18 cellular contexts compared by ENCODE assay signal in the genomic region with DNA sequence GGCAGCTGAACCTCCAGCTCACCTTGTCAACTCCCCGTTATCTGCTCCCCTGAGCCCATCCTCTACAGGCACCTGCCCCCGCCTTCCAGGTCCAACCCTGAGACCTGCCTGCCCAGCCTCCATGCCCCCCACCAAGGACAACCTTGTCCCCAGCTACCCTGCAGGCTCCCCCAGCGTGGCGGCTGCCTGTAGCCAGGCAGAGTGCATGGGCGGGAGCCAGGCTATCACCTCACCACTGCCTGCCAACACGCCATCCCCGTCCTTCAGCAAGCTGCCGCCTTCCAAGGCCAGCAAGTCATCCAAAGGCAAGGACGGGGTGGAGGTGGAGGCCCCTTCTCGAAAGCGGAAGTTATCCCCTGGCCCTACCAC. TPM values are rescaled to one million over a fixed set of nuclear protein-coding genes. Genes with fewer than 3 reads are reported as not detected.
DNase-seq lines count a peak whose midpoint lies in the region; ATAC-seq and TF ChIP-seq lines count a peak whose summit lies in the region.
"Had no signal": no experiment of that assay in that cellular context is flagged by ENCODE, and none has a peak within 500 bp of the region (broad histone marks: within the 10 kb centered on the region; RNA-seq: fewer than 3 reads in every experiment).

No MANE protein-coding gene starts in this region.

- in situ Hi-C loops in IMR-90 (cut with MboI; ENCODE audit: low sequenced_read_pairs), result no loop called here

- H3K56ac ChIP-seq in IMR-90 (ENCODE audit: extremely low read depth, insufficient read depth, low read length), result no peak overlapping the region

- no peak for TF ChIP-seq RAD21 in IMR-90 (IDR thresholded peaks at IDR 0.05; ENCODE audit: low read length)
- no peak for TF ChIP-seq RAD21 in neural cell (conservative IDR thresholded peaks at IDR 0.05)

- H3K9me3 Mint-ChIP-seq in activated CD8-positive, alpha-beta T cell treated with anti-CD3 and anti-CD28 coated beads for 36 hours, result no peaks in the 10 kb centered on the region
- H3K9me3 Mint-ChIP-seq in endodermal cell, result no peaks in the 10 kb centered on the region
- H3K9me3 Mint-ChIP-seq: activated naive CD8-positive, alpha-beta T cell treated with anti-CD3 and anti-CD28 coated beads, Interleukin-2, amount 10 ng/mL, durations not matched to agents 7 days and 5 days; naive thymus-derived CD8-positive, alpha-beta T cell; T-cell had no signal

- H2AFZ ChIP-seq in IMR-90 (replicated peaks; ENCODE audit: low read length, poor library complexity), result peak overlapping the region; percentile 79
- no peak overlapping the region for H2AFZ ChIP-seq in neural cell (ENCODE audit: low read depth, low read length)

- H3K9me2 ChIP-seq in neural cell (ENCODE audit: insufficient read depth, low read length), result no peaks in the 10 kb centered on the region

- TF ChIP-seq CTCF in C4-2B (conservative IDR thresholded peaks at IDR 0.05), result peak; percentile 53
- no peak for TF ChIP-seq CTCF in IMR-90 (conservative IDR thresholded peaks at IDR 0.05; ENCODE audit: low read depth, low read length)
- peak; percentile 7 for TF ChIP-seq CTCF in activated CD8-positive, alpha-beta T cell treated with anti-CD3 and anti-CD28 coated beads for 36 hours (IDR thresholded peaks at IDR 0.05)
- peak; percentile 42 for TF ChIP-seq CTCF in neural cell (IDR thresholded peaks at IDR 0.05; ENCODE audit: poor library complexity, severe bottlenecking)
- no peak for TF ChIP-seq CTCF in endodermal cell (conservative IDR thresholded peaks at IDR 0.05)

- TF ChIP-seq EP300 in neural cell (conservative IDR thresholded peaks at IDR 0.05; ENCODE audit: poor library complexity, severe bottlenecking), result no peak

- POLR2A ChIA-PET in IMR-90 (lab: Charles Lee; ENCODE audit: unreplicated experiment), result no interaction called here
- POLR2A ChIA-PET in activated CD8-positive, alpha-beta T cell treated with anti-CD3 and anti-CD28 coated beads for 36 hours (lab: Charles Lee), result interaction anchor here (0.7 to 3.2 kb wide), 3 partner anchors 18 to 65 kb away, joined by 3 to 17 read pairs (median 5); partner anchors contain the start of genes AMIGO1 and PSMA5

- no peak overlapping the region for H2BK120ac ChIP-seq in IMR-90 (ENCODE audit: low read depth, low read length)

- peaks cover 18% of the 10 kb centered on the region for H3K36me3 ChIP-seq in IMR-90 (ENCODE audit: control insufficient read depth, insufficient read depth, low read length)
- no peaks in the 10 kb centered on the region for H3K36me3 ChIP-seq in neural cell (ENCODE audit: insufficient read depth, low read length)
- peaks cover 13% of the 10 kb centered on the region for H3K36me3 ChIP-seq in endodermal cell (ENCODE audit: control insufficient read depth, insufficient read depth, low read length)
- H3K36me3 ChIP-seq: ovary, transverse colon had no signal

- ATAC-seq in IMR-90 (ENCODE audit: low read depth) (no peak), HG03280 (IDR thresholded peaks at IDR 0.05; ENCODE audit: unreplicated experiment) (no peak)
- ATAC-seq in activated CD8-positive, alpha-beta T cell treated with anti-CD3 and anti-CD28 coated beads for 36 hours, result no peak

- H3K79me2 ChIP-seq in neural cell (replicated peaks; ENCODE audit: insufficient read depth, low read length), result no peaks in the 10 kb centered on the region

- no peak overlapping the region for H3K4me2 ChIP-seq in IMR-90 (ENCODE audit: low read depth, low read length)
- no peak overlapping the region for H3K4me2 ChIP-seq in neural cell (ENCODE audit: low read length)
- H3K4me2 ChIP-seq: BLaER1 treated with 17β-estradiol and CSF1 and Interleukin-3, amounts not matched to agents 10 nM and 100 nM had no signal

- H4K20me1 ChIP-seq in IMR-90 (ENCODE audit: insufficient read depth, low read length), result peaks cover 2% of the 10 kb centered on the region; the same call in 1 of the 2 replicates
- H4K20me1 ChIP-seq in neural cell (ENCODE audit: insufficient read depth), result no peaks in the 10 kb centered on the region

- H2BK5ac ChIP-seq in IMR-90 (ENCODE audit: low read depth, low read length, poor library complexity, severe bottlenecking), result no peak overlapping the region

- no peaks in the 10 kb centered on the region for H3K27me3 ChIP-seq in IMR-90 (ENCODE audit: control insufficient read depth, insufficient read depth, low read length)
- H3K27me3 ChIP-seq in neural cell (ENCODE audit: insufficient read depth, low read depth, low read length), result no peaks in the 10 kb centered on the region
- no peaks in the 10 kb centered on the region for H3K27me3 ChIP-seq in endodermal cell (ENCODE audit: control insufficient read depth, insufficient read depth, low read length, poor library complexity, severe bottlenecking)
- H3K27me3 ChIP-seq: BLaER1 treated with 17β-estradiol and CSF1 and Interleukin-3, amounts not matched to agents 10 nM and 100 nM; ovary; SJSA1; transverse colon had no signal

- CTCF ChIA-PET in IMR-90 (lab: Yijun Ruan, JAX), result interaction anchor here (0.6 to 8.5 kb wide), 10 partner anchors 8 to 309 kb away, joined by 3 to 75 read pairs (median 4); partner anchors contain the start of gene AMIGO1
- CTCF ChIA-PET in activated CD8-positive, alpha-beta T cell treated with anti-CD3 and anti-CD28 coated beads for 36 hours (lab: Charles Lee), result interaction anchor here (1.1 to 40.7 kb wide), 15 partner anchors 7 to 277 kb away, joined by 3 to 1390 read pairs (median 6); partner anchors contain the start of genes AMIGO1, ATXN7L2, GNAI3 and GPR61

- H3K18ac ChIP-seq in IMR-90 (ENCODE audit: low read depth, low read length), result no peak overlapping the region

- H3K4me1 ChIP-seq in IMR-90 (ENCODE audit: control insufficient read depth, insufficient read depth, low read length) (peaks cover 6% of the 10 kb centered on the region), endodermal cell (ENCODE audit: control insufficient read depth, insufficient read depth, low read length) (no peaks in the 10 kb centered on the region)

- H3K9me3 ChIP-seq in IMR-90 (ENCODE audit: control insufficient read depth, insufficient read depth, low read length), result no peaks in the 10 kb centered on the region
- H3K9me3 ChIP-seq in neural cell (ENCODE audit: low read length), result no peaks in the 10 kb centered on the region
- no peaks in the 10 kb centered on the region for H3K9me3 ChIP-seq in endodermal cell (ENCODE audit: control insufficient read depth, low read length)
- H3K9me3 ChIP-seq: BLaER1 treated with 17β-estradiol and CSF1 and Interleukin-3, amounts not matched to agents 10 nM and 100 nM; ovary; SJSA1; transverse colon had no signal

- H4K91ac ChIP-seq in IMR-90 (ENCODE audit: insufficient read depth, low read depth, low read length), result no peak overlapping the region

- no peak for DNase-seq in IMR-90
- no peak for DNase-seq in activated CD8-positive, alpha-beta T cell treated with anti-CD3 and anti-CD28 coated beads for 36 hours
- DNase-seq in endodermal cell, result no peak
- DNase-seq in ecto neural progenitor cell (ENCODE audit: low spot score), result no peak
- DNase-seq in NCI-H2081 treated with DMSO at 0.1 percent for 48 hours (lab: John Stamatoyannopoulos, UW), result no peak
- DNase-seq: NCI-H524 treated with DMSO at 0.1 percent for 48 hours had no signal

- H3K27ac ChIP-seq in C4-2B, result no peak overlapping the region
- H3K27ac ChIP-seq in IMR-90 (ENCODE audit: insufficient read depth, low read length), result no peak overlapping the region
- no peak overlapping the region for H3K27ac ChIP-seq in neural cell (ENCODE audit: low read length)
- no peak overlapping the region for H3K27ac ChIP-seq in endodermal cell (ENCODE audit: low read depth, low read length)
- H3K27ac ChIP-seq: BLaER1 treated with 17β-estradiol and CSF1 and Interleukin-3, amounts not matched to agents 10 nM and 100 nM; epithelial cell of prostate; ovary; SJSA1; transverse colon had no signal

- H4K5ac ChIP-seq in IMR-90 (ENCODE audit: low read depth, low read length), result no peak overlapping the region

- no peak overlapping the region for H3K14ac ChIP-seq in IMR-90 (replicated peaks; ENCODE audit: low read depth, low read length)

- H3K4me3 ChIP-seq in IMR-90 (ENCODE audit: insufficient read depth, low read depth, low read length) (no peak overlapping the region), neural cell (ENCODE audit: low read length) (no peak overlapping the region), endodermal cell (ENCODE audit: low read length) (no peak overlapping the region)
- H3K4me3 ChIP-seq: BLaER1 treated with 17β-estradiol and CSF1 and Interleukin-3, amounts not matched to agents 10 nM and 100 nM; ovary; SJSA1; transverse colon had no signal

- peaks cover 27% of the 10 kb centered on the region for H3K4me1 Mint-ChIP-seq in activated CD8-positive, alpha-beta T cell treated with anti-CD3 and anti-CD28 coated beads for 36 hours (ENCODE audit: low read depth)
- no peaks in the 10 kb centered on the region for H3K4me1 Mint-ChIP-seq in endodermal cell

- 100% methylated on average over 1 of the region's 11 CpGs; no CpG with 5 or more reads in 1 of the 2 experiments for WGBS in IMR-90 (ENCODE audit: extremely low coverage in 2 of 2, insufficient read length in 1 of 2), 2 experiments
- WGBS in endodermal cell (ENCODE audit: insufficient coverage in 1 of 2, insufficient read length in 1 of 2), 2 experiments, result 89 to 94% methylated on average over 5 to 11 of the region's 11 CpGs

- no peak overlapping the region for H4K8ac ChIP-seq in IMR-90 (ENCODE audit: low read depth in 2 of 2, low read length in 2 of 2)

- no peak for TF ChIP-seq POLR2A in IMR-90 (IDR thresholded peaks at IDR 0.05; ENCODE audit: low read depth, low read length)

- H3K27me3 Mint-ChIP-seq in activated CD8-positive, alpha-beta T cell treated with anti-CD3 and anti-CD28 coated beads for 36 hours, result no peaks in the 10 kb centered on the region
- no peaks in the 10 kb centered on the region for H3K27me3 Mint-ChIP-seq in endodermal cell (ENCODE audit: insufficient read depth)
- H3K27me3 Mint-ChIP-seq: activated naive CD8-positive, alpha-beta T cell treated with anti-CD3 and anti-CD28 coated beads, Interleukin-2, amount 10 ng/mL, durations not matched to agents 7 days and 5 days; naive thymus-derived CD8-positive, alpha-beta T cell; T-cell had no signal

- peaks cover 8% of the 10 kb centered on the region for H3K9me1 ChIP-seq in IMR-90 (ENCODE audit: insufficient read depth, low read length)

- H3K4me3 Mint-ChIP-seq in activated CD8-positive, alpha-beta T cell treated with anti-CD3 and anti-CD28 coated beads for 36 hours, result no peak overlapping the region
- H3K4me3 Mint-ChIP-seq in endodermal cell, result no peak overlapping the region
- H3K4me3 Mint-ChIP-seq: activated naive CD8-positive, alpha-beta T cell treated with anti-CD3 and anti-CD28 coated beads, Interleukin-2, amount 10 ng/mL, durations not matched to agents 7 days and 5 days; T-cell had no signal

- H2AK9ac ChIP-seq in IMR-90 (replicated peaks; ENCODE audit: low read depth, low read length, poor library complexity), result peak overlapping the region; percentile 63

- intact Hi-C loops in IMR-90 (cut with micrococcal nuclease), result loop anchor here (1.0 kb wide), 1 partner anchor 41 kb away; no protein-coding TSS in a partner anchor
- intact Hi-C loops in activated CD8-positive, alpha-beta T cell treated with anti-CD3 and anti-CD28 coated beads for 36 hours (cut with micrococcal nuclease), result no loop called here

- peaks cover 7% of the 10 kb centered on the region for H3K36me3 Mint-ChIP-seq in activated CD8-positive, alpha-beta T cell treated with anti-CD3 and anti-CD28 coated beads for 36 hours (ENCODE audit: low read depth)
- peaks cover 4% of the 10 kb centered on the region for H3K36me3 Mint-ChIP-seq in endodermal cell (ENCODE audit: low read depth)

- no peak overlapping the region for H3K27ac Mint-ChIP-seq in activated CD8-positive, alpha-beta T cell treated with anti-CD3 and anti-CD28 coated beads for 36 hours
- H3K27ac Mint-ChIP-seq in endodermal cell, result no peak overlapping the region
- H3K27ac Mint-ChIP-seq: activated naive CD8-positive, alpha-beta T cell treated with anti-CD3 and anti-CD28 coated beads, Interleukin-2, amount 10 ng/mL, durations not matched to agents 7 days and 5 days; T-cell had no signal

- H2BK15ac ChIP-seq in IMR-90 (ENCODE audit: low read depth, low read length), result no peak overlapping the region

- no peak overlapping the region for H3K23ac ChIP-seq in IMR-90 (ENCODE audit: low read depth, low read length)

- no peak overlapping the region for H2BK20ac ChIP-seq in IMR-90 (ENCODE audit: low read depth, low read length)

- H3K9ac ChIP-seq in IMR-90 (ENCODE audit: low read depth, low read length) (no peak overlapping the region), neural cell (ENCODE audit: low read length) (no peak overlapping the region), endodermal cell (ENCODE audit: extremely low read depth, low read length, poor library complexity, severe bottlenecking) (no peak overlapping the region)

- H3F3A ChIP-seq in neural cell (ENCODE audit: insufficient read depth, low read length, poor library complexity, severe bottlenecking), result no peaks in the 10 kb centered on the region

- H3K79me1 ChIP-seq in IMR-90 (ENCODE audit: low read depth in 1 of 2, low read length in 2 of 2), result peaks cover 10 to 18% of the 10 kb centered on the region in 2 experiments; a peak in 3 of 4 replicates

- no TSS peak for BruUV-seq in IMR-90 (replicated peaks; lab: Mats Ljungman, UMichigan)

- dilution Hi-C loops in IMR-90 (cut with HindIII; ENCODE audit: low sequenced_read_pairs, unreplicated experiment), result no loop called here

- H3K4ac ChIP-seq in IMR-90 (ENCODE audit: low read depth, low read length), result no peak overlapping the region

- H2AK5ac ChIP-seq in IMR-90 (ENCODE audit: low read depth, low read length), result no peak overlapping the region

RNA-seq across cellular contexts. Expression of gene CYB561D1, which starts 3.0 kb away (rescaled TPM):
- total RNA-seq in IMR-90 (2012; rRNA removed), result 3.6 and 5.7 TPM in 2 replicates
- 5.6 and 8.1 TPM in 2 replicates for polyA plus RNA-seq in IMR-90 (2012; rRNA removed)
- 2.6 and 4.6 TPM in 2 replicates for polyA plus RNA-seq in IMR-90 (2012; cell fraction: cytosol; rRNA removed)
- 9.2 and 15.0 TPM in 2 replicates for polyA plus RNA-seq in IMR-90 (2012; cell fraction: nucleus; rRNA removed; ENCODE audit: low replicate concordance)
- total RNA-seq in activated CD8-positive, alpha-beta T cell treated with anti-CD3 and anti-CD28 coated beads for 36 hours, result 1 to 10 TPM; 7.0 to 9.5 TPM
- polyA plus RNA-seq in neural cell, result 7.2 and 9.2 TPM in 2 replicates
- polyA minus RNA-seq in neural cell, result 9.8 and 11.7 TPM in 2 replicates
- total RNA-seq in endodermal cell, result 1 to 10 TPM; 4.8 to 6.5 TPM
- polyA plus RNA-seq in endodermal cell (2013, experiment 1 of 2), result 6.7 TPM
- 6.3 TPM for polyA plus RNA-seq in endodermal cell (2013, experiment 2 of 2)

RNA-seq across cellular contexts. Expression of gene ATXN7L2, which starts 7.2 kb away (rescaled TPM):
- 1.3 and 1.7 TPM in 2 replicates for total RNA-seq in IMR-90 (2012; rRNA removed)
- polyA plus RNA-seq in IMR-90 (2012; rRNA removed), result 4.8 and 6.4 TPM in 2 replicates
- 2.5 and 3.5 TPM in 2 replicates for polyA plus RNA-seq in IMR-90 (2012; cell fraction: cytosol; rRNA removed)
- 11.5 and 22.5 TPM in 2 replicates for polyA plus RNA-seq in IMR-90 (2012; cell fraction: nucleus; rRNA removed; ENCODE audit: low replicate concordance)
- 10 to 100 TPM; 11.2 to 13.7 TPM for total RNA-seq in activated CD8-positive, alpha-beta T cell treated with anti-CD3 and anti-CD28 coated beads for 36 hours
- 14.3 and 16.9 TPM in 2 replicates for polyA plus RNA-seq in neural cell
- polyA minus RNA-seq in neural cell, result 11.4 and 12.7 TPM in 2 replicates
- 1 to 10 TPM; 5.1 to 6.1 TPM for total RNA-seq in endodermal cell
- polyA plus RNA-seq in endodermal cell (2013, experiment 1 of 2), result 13.4 TPM
- polyA plus RNA-seq in endodermal cell (2013, experiment 2 of 2), result 9.5 TPM

RNA-seq across cellular contexts. Expression of gene AMIGO1, which starts 18.6 kb away (rescaled TPM):
- 1.4 and 1.6 TPM in 2 replicates for total RNA-seq in IMR-90 (2012; rRNA removed)
- polyA plus RNA-seq in IMR-90 (2012; rRNA removed), result 1.5 TPM in 2 replicates
- polyA plus RNA-seq in IMR-90 (2012; cell fraction: cytosol; rRNA removed), result 0.81 and 1.1 TPM in 2 replicates
- polyA plus RNA-seq in IMR-90 (2012; cell fraction: nucleus; rRNA removed; ENCODE audit: low replicate concordance), result 0.55 and 0.70 TPM in 2 replicates
- 1 to 10 TPM; 1.3 to 1.7 TPM for total RNA-seq in activated CD8-positive, alpha-beta T cell treated with anti-CD3 and anti-CD28 coated beads for 36 hours
- 12.0 and 12.6 TPM in 2 replicates for polyA plus RNA-seq in neural cell
- polyA minus RNA-seq in neural cell, result 14.9 and 15.6 TPM in 2 replicates
- 1 to 10 TPM; 2.4 to 2.7 TPM for total RNA-seq in endodermal cell
- polyA plus RNA-seq in endodermal cell (2013, experiment 1 of 2), result 5.0 TPM
- 4.6 TPM for polyA plus RNA-seq in endodermal cell (2013, experiment 2 of 2)

RNA-seq across cellular contexts. Expression of gene SYPL2, which starts 24.6 kb away (rescaled TPM):
- total RNA-seq in IMR-90 (2012; rRNA removed), result under 0.01 TPM in 2 replicates
- polyA plus RNA-seq in IMR-90 (2012; rRNA removed), result 0.55 and 0.65 TPM in 2 replicates
- polyA plus RNA-seq in IMR-90 (2012; cell fraction: cytosol; rRNA removed), result 0.18 and 0.23 TPM in 2 replicates
- polyA plus RNA-seq in IMR-90 (2012; cell fraction: nucleus; rRNA removed; ENCODE audit: low replicate concordance), result 0.46 and 0.94 TPM in 2 replicates
- not detected for total RNA-seq in activated CD8-positive, alpha-beta T cell treated with anti-CD3 and anti-CD28 coated beads for 36 hours
- polyA plus RNA-seq in neural cell, result not detected in 2 replicates
- polyA minus RNA-seq in neural cell, result not detected in 2 replicates
- total RNA-seq in endodermal cell, result under 1 TPM in 1 of 2 donors, not detected in 1; 0.64 TPM
- polyA plus RNA-seq in endodermal cell (2013, experiment 1 of 2), result 0.25 TPM
- polyA plus RNA-seq in endodermal cell (2013, experiment 2 of 2), result 0.08 TPM
- total RNA-seq: activated naive CD8-positive, alpha-beta T cell treated with anti-CD3 and anti-CD28 coated beads, Interleukin-2, amount 10 ng/mL, durations not matched to agents 7 days and 5 days; naive thymus-derived CD8-positive, alpha-beta T cell had no signal

RNA-seq across cellular contexts. Expression of gene GPR61, which starts 48.8 kb away (rescaled TPM):
- total RNA-seq in IMR-90 (2012; rRNA removed) (under 0.01 TPM in 1 of 2 replicates, not detected in the other), endodermal cell (under 1 TPM in 1 of 2 donors, not detected in 1; 0.93 TPM)
- polyA plus RNA-seq in IMR-90 (2012; rRNA removed) (not detected in 2 replicates), neural cell (9.7 and 13.2 TPM in 2 replicates)
- polyA plus RNA-seq in IMR-90 (2012; cell fraction: cytosol; rRNA removed), result not detected in 2 replicates
- 0.09 TPM in 1 of 2 replicates, not detected in the other for polyA plus RNA-seq in IMR-90 (2012; cell fraction: nucleus; rRNA removed; ENCODE audit: low replicate concordance)
- under 1 TPM in 1 of 2 experiments, not detected in 1; 0.22 TPM for total RNA-seq in activated CD8-positive, alpha-beta T cell treated with anti-CD3 and anti-CD28 coated beads for 36 hours
- polyA minus RNA-seq in neural cell, result 12.4 and 14.1 TPM in 2 replicates
- 0.46 TPM for polyA plus RNA-seq in endodermal cell (2013, experiment 1 of 2)
- not detected for polyA plus RNA-seq in endodermal cell (2013, experiment 2 of 2)
- total RNA-seq: LHCN-M2, ovary, transverse colon had no signal

Comparison
In these comparisons a context has a peak if more than half of its experiments do, and no peak if none do; other contexts are left out.
1. CTCF ChIP-seq: peak in C4-2B (single experiment), activated CD8-positive, alpha-beta T cell treated with anti-CD3 and anti-CD28 coated beads for 36 hours (single experiment) and neural cell (single experiment); none in IMR-90 (single experiment) and endodermal cell (single experiment).